ENCODE assay signal across 1 cellular context in genomic region chr6:33417127-33417902, GRCh38.
TF ChIP-seq lines count a peak whose summit lies in the region.

No MANE protein-coding gene starts in this region.

TF ChIP-seq in GM23338, 12 proteins besides CTCF, POLR2A, EP300 and RAD21 (continued from another document):
- no peak for TF ChIP-seq ZNF462 (CRISPR knock-in tag; IDR thresholded peaks at IDR 0.05)
- TF ChIP-seq ZNF331 (CRISPR knock-in tag; IDR thresholded peaks at IDR 0.05; ENCODE audit: low read depth) = no peak
- TF ChIP-seq ETS1 (IDR thresholded peaks at IDR 0.05) = no peak
- TF ChIP-seq ZNF114 (CRISPR knock-in tag; IDR thresholded peaks at IDR 0.05) = no peak
- no peak for TF ChIP-seq STAT1 (IDR thresholded peaks at IDR 0.05; ENCODE audit: unreplicated experiment)
- TF ChIP-seq POLR2AphosphoS5 (IDR thresholded peaks at IDR 0.05; ENCODE audit: low read depth) = no peak
- no peak for TF ChIP-seq EZH2phosphoT487 (IDR thresholded peaks at IDR 0.05; ENCODE audit: unreplicated experiment)
- TF ChIP-seq CREB1 (CRISPR knock-in tag; IDR thresholded peaks at IDR 0.05; ENCODE audit: low read depth) = no peak
